Comparison of ENCODE assay signal across 9 cellular contexts in the genomic region with DNA sequence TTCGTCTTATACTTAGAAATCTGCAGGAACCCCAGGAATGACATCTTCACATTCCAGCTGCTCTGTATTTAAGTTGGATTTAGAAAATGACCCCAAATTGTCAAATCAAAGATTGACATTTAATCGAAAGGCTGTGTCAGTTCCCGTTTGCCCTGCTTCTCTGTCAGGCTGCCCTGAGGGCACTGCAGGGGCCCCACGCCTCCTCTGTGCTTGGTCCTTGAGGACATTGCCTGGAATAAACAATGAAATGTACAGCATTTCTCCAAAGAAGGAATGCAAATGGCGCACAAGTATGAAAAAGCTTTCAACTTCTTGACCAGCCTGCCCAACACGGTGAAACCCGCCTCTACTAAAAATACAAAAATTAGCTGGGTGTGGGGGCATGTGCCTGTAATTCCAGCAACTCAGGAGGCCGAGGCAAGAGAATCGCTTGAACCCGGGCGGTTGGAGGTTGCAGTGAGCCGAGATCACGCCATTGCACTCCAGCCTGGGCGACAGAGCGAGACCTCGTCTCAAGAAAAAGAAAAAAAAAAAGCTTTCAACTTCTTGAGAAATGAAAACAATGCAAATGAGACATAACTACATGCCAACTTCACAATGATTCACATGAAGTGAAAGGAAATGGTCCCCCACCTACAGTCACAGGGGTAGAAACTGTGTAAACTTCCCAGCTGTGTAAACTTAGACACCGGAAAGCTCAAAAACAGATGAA. TPM values are rescaled to one million over a fixed set of nuclear protein-coding genes. Genes with fewer than 3 reads are reported as not detected.
A peak's percentile ranks its signal among the peaks of the same experiment; 100 is the strongest.
DNase-seq lines count a peak whose midpoint lies in the region; ATAC-seq and TF ChIP-seq lines count a peak whose summit lies in the region.
"Had no signal": no experiment of that assay in that cellular context is flagged by ENCODE, and none has a peak within 500 bp of the region (broad histone marks: within the 10 kb centered on the region; RNA-seq: fewer than 3 reads in every experiment).

No MANE protein-coding gene starts in this region.

- peak; percentile 90 for ATAC-seq in CD4-positive, alpha-beta T cell (ENCODE audit: poor library complexity)
- ATAC-seq in GM19035 (IDR thresholded peaks at IDR 0.05; ENCODE audit: unreplicated experiment) (peak; percentile 80), HG03108 (IDR thresholded peaks at IDR 0.05; ENCODE audit: unreplicated experiment) (peak; percentile 61), HG02623 (IDR thresholded peaks at IDR 0.05; ENCODE audit: unreplicated experiment) (no peak), left colon (no peak)

- no peak for TF ChIP-seq CTCF in CD4-positive, alpha-beta T cell (IDR thresholded peaks at IDR 0.05)
- TF ChIP-seq CTCF in astrocyte of the spinal cord (IDR thresholded peaks at IDR 0.05; ENCODE audit: low read depth, low read length) = no peak

- POLR2A ChIA-PET in CD4-positive, alpha-beta T cell (lab: Charles Lee) = interaction anchor here (0.6 to 4.1 kb wide), 10 partner anchors 10 to 134 kb away, joined by 3 to 58 read pairs (median 4); partner anchors contain the start of gene UBASH3A

- peak overlapping the region; percentile 52 for H3K27ac Mint-ChIP-seq in CD4-positive, alpha-beta T cell
- H3K27ac Mint-ChIP-seq: mesothelial cell of epicardium had no signal

- H3K4me3 ChIP-seq in astrocyte of the spinal cord (ENCODE audit: low read depth, low read length) = no peak overlapping the region

- intact Hi-C loops in CD4-positive, alpha-beta T cell (cut with DNase I, micrococcal nuclease) = loop anchor here in 1 of 2 experiments (5.0 kb wide), 1 partner anchor 34 kb away; no protein-coding TSS in a partner anchor
- intact Hi-C loops in left colon (cut with DNase I, micrococcal nuclease) = loop anchor here in 1 of 2 donors (10.0 kb wide), 1 partner anchor 62 kb away; no protein-coding TSS in a partner anchor

- no peaks in the 10 kb centered on the region for H3K9me3 ChIP-seq in CD4-positive, alpha-beta T cell (ENCODE audit: control insufficient read depth, low read length)

- in situ Hi-C loops in astrocyte of the spinal cord (cut with HindIII; ENCODE audit: low sequenced_read_pairs) = no loop called here

- no peak for DNase-seq in CD4-positive, alpha-beta T cell
- DNase-seq in astrocyte of the spinal cord (ENCODE audit: low read depth, low spot score) (peak; percentile 43), SHP77 treated with DMSO at 0.1 percent for 48 hours (lab: John Stamatoyannopoulos, UW) (no peak), left colon (no peak), UCSD-AML1 (lab: John Stamatoyannopoulos, UW; ENCODE audit: unreplicated experiment) (no peak)

- H3K27me3 Mint-ChIP-seq in CD4-positive, alpha-beta T cell = no peaks in the 10 kb centered on the region

- no peaks in the 10 kb centered on the region for H3K9me3 Mint-ChIP-seq in CD4-positive, alpha-beta T cell
- H3K9me3 Mint-ChIP-seq: mesothelial cell of epicardium had no signal

- peak overlapping the region; percentile 64 for H3K4me3 Mint-ChIP-seq in CD4-positive, alpha-beta T cell
- H3K4me3 Mint-ChIP-seq: mesothelial cell of epicardium had no signal

- H3K4me1 Mint-ChIP-seq in CD4-positive, alpha-beta T cell (ENCODE audit: low read depth) = peaks cover 63% of the 10 kb centered on the region

- H3K36me3 Mint-ChIP-seq in CD4-positive, alpha-beta T cell (ENCODE audit: low read depth) = no peaks in the 10 kb centered on the region
- H3K36me3 Mint-ChIP-seq: mesothelial cell of epicardium had no signal

- H3K27ac ChIP-seq in CD4-positive, alpha-beta T cell (ENCODE audit: low read depth, low read length) = no peak overlapping the region

- no peaks in the 10 kb centered on the region for H3K27me3 ChIP-seq in CD4-positive, alpha-beta T cell (ENCODE audit: control insufficient read depth, insufficient read depth, low read length)

- CTCF ChIA-PET in CD4-positive, alpha-beta T cell (lab: Charles Lee) = interaction anchor here (1.0 to 1.6 kb wide), 5 partner anchors 11 to 55 kb away, joined by 3 to 6 read pairs (median 4); no protein-coding TSS in a partner anchor

RNA-seq across cellular contexts. Expression of gene TMPRSS3, which starts 3.0 kb away (rescaled TPM):
- total RNA-seq in CD4-positive, alpha-beta T cell = 1 to 10 TPM; 1.5 TPM
- under 1 TPM; 0.43 to 0.61 TPM for total RNA-seq in left colon
- total RNA-seq: mesothelial cell of epicardium had no signal

RNA-seq across cellular contexts. Expression of gene UBASH3A, which starts 10.8 kb away (rescaled TPM):
- 10 to 100 TPM; 59.7 to 60.8 TPM for total RNA-seq in CD4-positive, alpha-beta T cell
- 1 to 10 TPM in 1 of 2 donors, under 1 TPM in 1; 0.67 to 1.0 TPM for total RNA-seq in left colon
- total RNA-seq: mesothelial cell of epicardium had no signal

RNA-seq across cellular contexts. Expression of gene TFF1, which starts 26.6 kb away (rescaled TPM):
- total RNA-seq in CD4-positive, alpha-beta T cell = not detected
- 100 to 1,000 TPM; 208 to 322 TPM for total RNA-seq in left colon
- total RNA-seq: mesothelial cell of epicardium had no signal

RNA-seq across cellular contexts. Expression of gene TFF2, which starts 42.1 kb away (rescaled TPM):
- total RNA-seq in CD4-positive, alpha-beta T cell = not detected
- under 1 TPM; 0.87 to 0.98 TPM for total RNA-seq in left colon
- total RNA-seq: mesothelial cell of epicardium had no signal

Comparison
In these comparisons a context has a peak if more than half of its experiments do, and no peak if none do; other contexts are left out.
1. ATAC-seq: peak in CD4-positive, alpha-beta T cell (single experiment), GM19035 (single experiment) and HG03108 (single experiment); none in HG02623 (single experiment) and left colon (single experiment).
2. RNA of gene UBASH3A, which starts 10.8 kb away (total RNA-seq): 59.7 to 60.8 TPM in CD4-positive, alpha-beta T cell; 0.67 to 1.0 TPM in left colon; every median in the first group is over 10 times any median in the second.
3. RNA of gene TFF1, which starts 26.6 kb away (total RNA-seq): 208 to 322 TPM in left colon; not detected in CD4-positive, alpha-beta T cell; every median in the first group is over 100 times any median in the second.